ENCODE assay signal across 27 cellular contexts in the genomic region with DNA sequence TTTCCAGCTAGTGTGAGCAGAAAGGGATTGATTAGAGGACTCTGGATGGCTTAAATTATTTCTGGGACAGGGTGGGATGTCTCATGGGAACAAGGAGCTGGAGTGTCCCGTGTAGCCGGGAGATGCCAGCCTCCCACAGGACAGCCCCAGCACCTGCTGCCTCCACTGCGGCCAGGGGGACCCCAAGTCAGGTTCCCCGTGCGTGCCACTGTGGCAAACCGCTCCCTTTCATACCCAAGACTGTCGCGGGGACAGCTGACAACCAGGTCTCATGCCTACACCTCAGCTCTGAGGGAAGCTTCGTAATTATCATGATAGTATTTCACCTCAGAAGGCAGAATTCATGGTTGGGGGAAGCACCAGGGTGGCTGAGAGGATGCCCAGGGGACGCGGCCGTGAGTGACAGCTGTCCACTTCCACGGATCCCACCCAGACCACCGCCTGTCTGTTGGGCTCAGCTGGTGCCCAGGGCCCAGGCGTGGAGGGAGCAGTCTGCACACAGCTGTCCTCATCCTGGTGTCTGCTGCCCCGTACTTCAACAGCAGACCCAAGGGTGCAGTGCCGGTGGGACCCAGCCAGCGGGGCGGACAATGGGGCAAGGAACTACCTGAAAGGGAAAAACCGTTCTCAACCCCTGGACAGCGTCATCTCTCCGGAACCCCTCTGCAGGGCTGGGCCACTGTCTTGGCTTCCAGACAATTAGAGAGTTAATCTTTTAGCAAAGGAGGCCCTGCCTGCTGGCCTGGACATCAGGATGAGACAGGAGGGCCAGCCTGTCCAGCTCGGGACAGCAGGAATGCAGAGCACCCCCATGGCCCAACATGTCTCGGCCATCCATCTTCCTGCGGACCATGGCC.
"Had no signal": no experiment of that assay in that cellular context is flagged by ENCODE, and none has a peak within 500 bp of the region (broad histone marks: within the 10 kb centered on the region; RNA-seq: fewer than 3 reads in every experiment).

No MANE protein-coding gene starts in this region.

- H3K27me3 ChIP-seq: body of pancreas, cardiac muscle cell had no signal

- H3K4me2 ChIP-seq: hepatocyte had no signal

- H3K9me3 ChIP-seq: body of pancreas, stomach, suprapubic skin, tibial nerve had no signal

- H3K27ac ChIP-seq: body of pancreas, cardiac muscle cell, hepatocyte, skin epidermis, suprapubic skin, tibial nerve, VCaP had no signal

- H2AFZ ChIP-seq: hepatocyte had no signal

- ATAC-seq: activated CD4-positive, CD25-positive, alpha-beta regulatory T cell treated with anti-CD3 and anti-CD28 coated beads, Interleukin-2, amount 50 U/mL, for 24 hours; activated CD8-positive, alpha-beta memory T cell treated with anti-CD3 and anti-CD28 coated beads, Interleukin-2, amount 10 ng/mL, durations not matched to agents 7 days and 5 days; activated CD8-positive, alpha-beta T cell treated with anti-CD3 and anti-CD28 coated beads for 36 hours; activated naive CD8-positive, alpha-beta T cell treated with anti-CD3 and anti-CD28 coated beads, Interleukin-2, amount 50 U/mL, for 24 hours; body of pancreas; stimulated activated effector memory CD8-positive, alpha-beta T cell treated with anti-CD3 and anti-CD28 coated beads, Interleukin-12 subunit alpha, Interleukin-12 subunit beta, amount 100 ng/mL, for 72 hours; T-cell had no signal

- H3K4me1 Mint-ChIP-seq: activated CD4-positive, alpha-beta T cell treated with anti-CD3 and anti-CD28 coated beads, Interleukin-2, amount 10 ng/mL, durations not matched to agents 24 days and 14 days; activated CD8-positive, alpha-beta memory T cell treated with anti-CD3 and anti-CD28 coated beads, Interleukin-2, amount 10 ng/mL, durations not matched to agents 7 days and 5 days; activated naive CD8-positive, alpha-beta T cell treated with anti-CD3 and anti-CD28 coated beads, Interleukin-2, amount 50 U/mL, for 24 hours; immature natural killer cell; stimulated activated effector memory CD8-positive, alpha-beta T cell treated with anti-CD3 and anti-CD28 coated beads, Interleukin-12 subunit alpha, Interleukin-12 subunit beta, amount 100 ng/mL, for 72 hours; T-cell had no signal

- H3K36me3 ChIP-seq: cardiac muscle cell, stomach, suprapubic skin, tibial nerve had no signal

- H3K27ac Mint-ChIP-seq: activated CD4-positive, alpha-beta T cell treated with anti-CD3 and anti-CD28 coated beads, Interleukin-2, amount 10 ng/mL, durations not matched to agents 24 days and 14 days; activated CD8-positive, alpha-beta memory T cell treated with anti-CD3 and anti-CD28 coated beads, Interleukin-2, amount 10 ng/mL, durations not matched to agents 7 days and 5 days; activated CD8-positive, alpha-beta T cell treated with anti-CD3 and anti-CD28 coated beads for 36 hours; activated naive CD8-positive, alpha-beta T cell treated with anti-CD3 and anti-CD28 coated beads, Interleukin-2, amount 50 U/mL, for 24 hours; immature natural killer cell; nephron; stimulated activated effector memory CD8-positive, alpha-beta T cell treated with anti-CD3 and anti-CD28 coated beads, Interleukin-12 subunit alpha, Interleukin-12 subunit beta, amount 100 ng/mL, for 72 hours; T-cell; T-helper 2 cell treated with Interferon-gamma antibody and Interleukin-4, amounts not matched to agents 5 μg/mL and 100 μg/mL, for 36 hours had no signal

- H3K36me3 Mint-ChIP-seq: activated CD8-positive, alpha-beta memory T cell treated with anti-CD3 and anti-CD28 coated beads, Interleukin-2, amount 10 ng/mL, durations not matched to agents 7 days and 5 days; immature natural killer cell; stimulated activated effector memory CD8-positive, alpha-beta T cell treated with anti-CD3 and anti-CD28 coated beads, Interleukin-12 subunit alpha, Interleukin-12 subunit beta, amount 100 ng/mL, for 72 hours; T-cell had no signal

- H3K27me3 Mint-ChIP-seq: activated CD4-positive, alpha-beta T cell treated with anti-CD3 and anti-CD28 coated beads, Interleukin-2, amount 10 ng/mL, durations not matched to agents 24 days and 14 days; activated CD8-positive, alpha-beta T cell treated with anti-CD3 and anti-CD28 coated beads for 36 hours had no signal

- DNase-seq: activated CD4-positive, alpha-beta T cell treated with anti-CD3 and anti-CD28 coated beads, Interleukin-2, amount 10 ng/mL, durations not matched to agents 24 days and 14 days; activated CD8-positive, alpha-beta memory T cell treated with anti-CD3 and anti-CD28 coated beads, Interleukin-2, amount 10 ng/mL, durations not matched to agents 7 days and 5 days; activated CD8-positive, alpha-beta T cell treated with anti-CD3 and anti-CD28 coated beads for 36 hours; activated effector memory CD4-positive, alpha-beta T cell treated with anti-CD3 and anti-CD28 coated beads, Interleukin-2, amount 50 U/mL, for 16 hours; activated naive CD4-positive, alpha-beta T cell treated with anti-CD3 and anti-CD28 coated beads, Interleukin-2, amount 50 U/mL, for 16 hours; activated naive CD8-positive, alpha-beta T cell treated with anti-CD3 and anti-CD28 coated beads, Interleukin-2, amount 50 U/mL, for 24 hours; activated T-cell treated with anti-CD3 and anti-CD28 coated beads for 4 hours; body of pancreas; dermis blood vessel endothelial cell; effector CD8-positive, alpha-beta T cell; erythroblast; foreskin fibroblast; immature natural killer cell; kidney glomerular epithelial cell; mesenchymal stem cell; stomach; T-cell had no signal

- H3K4me1 ChIP-seq: body of pancreas had no signal

- H3K4me3 Mint-ChIP-seq: activated CD4-positive, alpha-beta T cell treated with anti-CD3 and anti-CD28 coated beads, Interleukin-2, amount 10 ng/mL, durations not matched to agents 24 days and 14 days; activated CD8-positive, alpha-beta memory T cell treated with anti-CD3 and anti-CD28 coated beads, Interleukin-2, amount 10 ng/mL, durations not matched to agents 7 days and 5 days; activated CD8-positive, alpha-beta T cell treated with anti-CD3 and anti-CD28 coated beads for 36 hours; activated naive CD8-positive, alpha-beta T cell treated with anti-CD3 and anti-CD28 coated beads, Interleukin-2, amount 50 U/mL, for 24 hours; immature natural killer cell; nephron; stimulated activated effector memory CD8-positive, alpha-beta T cell treated with anti-CD3 and anti-CD28 coated beads, Interleukin-12 subunit alpha, Interleukin-12 subunit beta, amount 100 ng/mL, for 72 hours; T-cell; T-helper 2 cell treated with Interferon-gamma antibody and Interleukin-4, amounts not matched to agents 5 μg/mL and 100 μg/mL, for 36 hours had no signal

- H3K79me2 ChIP-seq: hepatocyte had no signal

- H3K4me3 ChIP-seq: body of pancreas, cardiac muscle cell, hepatocyte, skin epidermis, stomach, suprapubic skin, tibial nerve had no signal

- H3K9me3 Mint-ChIP-seq: activated CD4-positive, alpha-beta T cell treated with anti-CD3 and anti-CD28 coated beads, Interleukin-2, amount 10 ng/mL, durations not matched to agents 24 days and 14 days; activated CD8-positive, alpha-beta T cell treated with anti-CD3 and anti-CD28 coated beads for 36 hours; activated naive CD8-positive, alpha-beta T cell treated with anti-CD3 and anti-CD28 coated beads, Interleukin-2, amount 50 U/mL, for 24 hours; immature natural killer cell; nephron; stimulated activated effector memory CD8-positive, alpha-beta T cell treated with anti-CD3 and anti-CD28 coated beads, Interleukin-12 subunit alpha, Interleukin-12 subunit beta, amount 100 ng/mL, for 72 hours; T-cell; T-helper 2 cell treated with Interferon-gamma antibody and Interleukin-4, amounts not matched to agents 5 μg/mL and 100 μg/mL, for 36 hours had no signal
